Comparison of ENCODE assay signal across 8 cellular contexts in genomic region chr6:46170357-46171289, GRCh38. TPM values are rescaled to one million over a fixed set of nuclear protein-coding genes. Genes with fewer than 3 reads are reported as not detected.
DNase-seq lines count a peak whose midpoint lies in the region; ATAC-seq and TF ChIP-seq lines count a peak whose summit lies in the region.

TSS of gene ENPP5 (minus strand) at chr6:46170980. CDS start at chr6:46168262, 2,718 bp downstream.

- H3K9me3 ChIP-seq in SU-DHL-6 (ENCODE audit: insufficient read depth, low read length) (no peaks in the 10 kb centered on the region), uterus (no peaks in the 10 kb centered on the region)

- peak within 1 kb of the TSS in 1 of 3 donors; percentile 31 for H3K27ac Mint-ChIP-seq in IgD-negative memory B cell

- H3K36me3 Mint-ChIP-seq in IgD-negative memory B cell, result no peaks in the 10 kb centered on the region

- peaks cover 3 to 14% (median 9%) of the 10 kb centered on the region in 3 donors for H3K4me1 Mint-ChIP-seq in IgD-negative memory B cell

- H3K27ac ChIP-seq in SU-DHL-6 (ENCODE audit: low read depth, low read length) (no peak within 1 kb of the TSS), uterus (no peak within 1 kb of the TSS)

- DNase-seq in DMS114 treated with DMSO at 0.1 percent for 48 hours (lab: John Stamatoyannopoulos, UW; ENCODE audit: unreplicated experiment) (peak; percentile 32), anterior cingulate cortex (lab: John Stamatoyannopoulos, UW) (peak; percentile 60 to 97 (median 90)), iPS DF 19.7 (ENCODE audit: low read depth, low spot score) (peak; percentile 82), renal cortical epithelial cell (ENCODE audit: low read depth) (peak; percentile 53), uterus (peak; percentile 17 to 43)

- H3K4me1 ChIP-seq in uterus, result no peaks in the 10 kb centered on the region

- H3K4me3 Mint-ChIP-seq in IgD-negative memory B cell, result peak within 1 kb of the TSS; percentile 89 to 94 (median 92)

- peak in 1 of 2 donors; percentile 40 for TF ChIP-seq POLR2A in uterus (IDR thresholded peaks at IDR 0.05)

- H3K27me3 ChIP-seq in SU-DHL-6 (ENCODE audit: low read length), result no peaks in the 10 kb centered on the region
- H3K27me3 ChIP-seq in uterus, result no peaks in the 10 kb centered on the region

- peaks cover 6% of the 10 kb centered on the region; the same call in 1 of the 2 replicates for H3K36me3 ChIP-seq in SU-DHL-6 (ENCODE audit: low read length)
- H3K36me3 ChIP-seq in uterus, result no peaks in the 10 kb centered on the region

- peaks cover 14% of the 10 kb centered on the region for H3F3A ChIP-seq in SU-DHL-6 (ENCODE audit: insufficient read depth)

- H3K9me2 ChIP-seq in SU-DHL-6 (replicated peaks; ENCODE audit: insufficient read depth, low read length), result no peaks in the 10 kb centered on the region

- ATAC-seq in GM21526 (IDR thresholded peaks at IDR 0.05; ENCODE audit: low FRiP score, unreplicated experiment), result peak; percentile 89

- H2AFZ ChIP-seq in SU-DHL-6 (ENCODE audit: low read depth, low read length, severe bottlenecking), result peak within 1 kb of the TSS; percentile 88

- no peaks in the 10 kb centered on the region for H3K9me3 Mint-ChIP-seq in IgD-negative memory B cell

- H3K4me2 ChIP-seq in SU-DHL-6 (ENCODE audit: low read depth, low read length, poor library complexity, severe bottlenecking), result peak within 1 kb of the TSS; percentile 67

- TF ChIP-seq CTCF in SU-DHL-6 (IDR thresholded peaks at IDR 0.05; ENCODE audit: insufficient read depth, low read length, poor library complexity, severe bottlenecking) (no peak), uterus (IDR thresholded peaks at IDR 0.05) (no peak)

- H3K79me2 ChIP-seq in SU-DHL-6 (ENCODE audit: insufficient read depth, low read length), result peaks cover 6% of the 10 kb centered on the region; the same call in 1 of the 2 replicates

- H3K9ac ChIP-seq in SU-DHL-6 (ENCODE audit: low read length), result peak within 1 kb of the TSS; percentile 68

- H4K20me1 ChIP-seq in SU-DHL-6 (ENCODE audit: low read depth, low read length), result no peaks in the 10 kb centered on the region

- H3K4me3 ChIP-seq in SU-DHL-6 (ENCODE audit: insufficient read depth, low read length, poor library complexity, severe bottlenecking), result peak within 1 kb of the TSS; percentile 64
- peak within 1 kb of the TSS; percentile 32 to 46 for H3K4me3 ChIP-seq in uterus

- peaks cover 10% of the 10 kb centered on the region for H3K27me3 Mint-ChIP-seq in IgD-negative memory B cell

- intact Hi-C loops in uterus (cut with DNase I; ENCODE audit: low total_unique reads), result no loop called here

RNA-seq across cellular contexts. Expression of gene ENPP5, which starts in this region (rescaled TPM):
- polyA plus RNA-seq in IgD-negative memory B cell, result 1.7 TPM
- total RNA-seq in renal cortical epithelial cell, result 9.3 and 11.1 TPM in 2 replicates
- 1 to 10 TPM in 1 of 4 donors, under 1 TPM in 1, not detected in 2; 0.73 to 8.1 TPM for total RNA-seq in uterus

Comparison
In these comparisons a context has a peak if more than half of its experiments do, and no peak if none do; other contexts are left out.
1. DNase-seq: peak in every context shown above with its lines; median percentile 90 in anterior cingulate cortex; 82 in iPS DF 19.7; 53 in renal cortical epithelial cell; 32 in DMS114 treated with DMSO at 0.1 percent for 48 hours; 30 in uterus.